In the genomic region with DNA sequence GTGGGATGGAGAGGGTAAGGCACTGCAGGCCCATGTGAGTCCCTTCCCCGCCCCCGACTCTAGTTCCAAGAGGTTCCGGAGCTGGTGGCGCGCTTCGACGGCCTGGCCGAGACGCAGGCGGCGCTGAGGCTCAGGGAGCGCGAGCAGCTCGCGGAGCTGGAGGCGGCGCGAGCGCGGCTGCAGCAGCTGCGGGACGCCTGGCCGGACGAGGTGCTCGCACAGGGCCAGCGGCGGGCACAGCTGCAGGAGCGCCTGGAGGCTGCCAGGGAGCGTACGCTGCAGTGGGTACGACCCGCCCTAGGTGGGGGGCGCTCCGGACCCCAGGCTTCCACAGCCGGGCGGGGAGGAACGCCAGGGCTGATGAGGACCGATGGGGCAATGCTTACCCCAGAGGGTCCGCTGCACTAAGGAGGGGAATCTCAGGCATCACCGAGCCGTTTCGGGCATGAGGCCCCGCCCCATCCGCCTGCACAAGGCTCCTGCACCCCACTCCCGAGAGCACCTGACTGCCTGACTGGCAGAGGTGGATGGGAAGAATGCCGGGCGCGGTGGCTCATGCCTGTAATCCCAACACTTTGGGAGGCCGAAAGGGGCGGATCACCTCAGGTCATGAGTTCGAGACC, we compare ENCODE assay signal across 2 cellular contexts.
A peak's percentile ranks its signal among the peaks of the same experiment; 100 is the strongest.
TF ChIP-seq lines count a peak whose summit lies in the region.

No MANE protein-coding gene starts in this region.

TF ChIP-seq in K562, 482 proteins besides CTCF, POLR2A, EP300 and RAD21:
- no peak for TF ChIP-seq PHTF2 (CRISPR knock-in tag; IDR thresholded peaks at IDR 0.05)
- no peak for TF ChIP-seq ATF7 (IDR thresholded peaks at IDR 0.05)
- TF ChIP-seq ZKSCAN3 (CRISPR knock-in tag; IDR thresholded peaks at IDR 0.05), result no peak
- TF ChIP-seq MTA1 (IDR thresholded peaks at IDR 0.05; ENCODE audit: borderline replicate concordance), result no peak
- no peak for TF ChIP-seq EHMT2 (IDR thresholded peaks at IDR 0.05)
- TF ChIP-seq, protein P1, sequence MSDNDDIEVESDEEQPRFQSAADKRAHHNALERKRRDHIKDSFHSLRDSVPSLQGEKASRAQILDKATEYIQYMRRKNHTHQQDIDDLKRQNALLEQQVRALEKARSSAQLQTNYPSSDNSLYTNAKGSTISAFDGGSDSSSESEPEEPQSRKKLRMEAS (CRISPR knock-in tag; IDR thresholded peaks at IDR 0.05), result peak; percentile 12; the same call in 1 of the 2 replicates
- TF ChIP-seq, protein P2, sequence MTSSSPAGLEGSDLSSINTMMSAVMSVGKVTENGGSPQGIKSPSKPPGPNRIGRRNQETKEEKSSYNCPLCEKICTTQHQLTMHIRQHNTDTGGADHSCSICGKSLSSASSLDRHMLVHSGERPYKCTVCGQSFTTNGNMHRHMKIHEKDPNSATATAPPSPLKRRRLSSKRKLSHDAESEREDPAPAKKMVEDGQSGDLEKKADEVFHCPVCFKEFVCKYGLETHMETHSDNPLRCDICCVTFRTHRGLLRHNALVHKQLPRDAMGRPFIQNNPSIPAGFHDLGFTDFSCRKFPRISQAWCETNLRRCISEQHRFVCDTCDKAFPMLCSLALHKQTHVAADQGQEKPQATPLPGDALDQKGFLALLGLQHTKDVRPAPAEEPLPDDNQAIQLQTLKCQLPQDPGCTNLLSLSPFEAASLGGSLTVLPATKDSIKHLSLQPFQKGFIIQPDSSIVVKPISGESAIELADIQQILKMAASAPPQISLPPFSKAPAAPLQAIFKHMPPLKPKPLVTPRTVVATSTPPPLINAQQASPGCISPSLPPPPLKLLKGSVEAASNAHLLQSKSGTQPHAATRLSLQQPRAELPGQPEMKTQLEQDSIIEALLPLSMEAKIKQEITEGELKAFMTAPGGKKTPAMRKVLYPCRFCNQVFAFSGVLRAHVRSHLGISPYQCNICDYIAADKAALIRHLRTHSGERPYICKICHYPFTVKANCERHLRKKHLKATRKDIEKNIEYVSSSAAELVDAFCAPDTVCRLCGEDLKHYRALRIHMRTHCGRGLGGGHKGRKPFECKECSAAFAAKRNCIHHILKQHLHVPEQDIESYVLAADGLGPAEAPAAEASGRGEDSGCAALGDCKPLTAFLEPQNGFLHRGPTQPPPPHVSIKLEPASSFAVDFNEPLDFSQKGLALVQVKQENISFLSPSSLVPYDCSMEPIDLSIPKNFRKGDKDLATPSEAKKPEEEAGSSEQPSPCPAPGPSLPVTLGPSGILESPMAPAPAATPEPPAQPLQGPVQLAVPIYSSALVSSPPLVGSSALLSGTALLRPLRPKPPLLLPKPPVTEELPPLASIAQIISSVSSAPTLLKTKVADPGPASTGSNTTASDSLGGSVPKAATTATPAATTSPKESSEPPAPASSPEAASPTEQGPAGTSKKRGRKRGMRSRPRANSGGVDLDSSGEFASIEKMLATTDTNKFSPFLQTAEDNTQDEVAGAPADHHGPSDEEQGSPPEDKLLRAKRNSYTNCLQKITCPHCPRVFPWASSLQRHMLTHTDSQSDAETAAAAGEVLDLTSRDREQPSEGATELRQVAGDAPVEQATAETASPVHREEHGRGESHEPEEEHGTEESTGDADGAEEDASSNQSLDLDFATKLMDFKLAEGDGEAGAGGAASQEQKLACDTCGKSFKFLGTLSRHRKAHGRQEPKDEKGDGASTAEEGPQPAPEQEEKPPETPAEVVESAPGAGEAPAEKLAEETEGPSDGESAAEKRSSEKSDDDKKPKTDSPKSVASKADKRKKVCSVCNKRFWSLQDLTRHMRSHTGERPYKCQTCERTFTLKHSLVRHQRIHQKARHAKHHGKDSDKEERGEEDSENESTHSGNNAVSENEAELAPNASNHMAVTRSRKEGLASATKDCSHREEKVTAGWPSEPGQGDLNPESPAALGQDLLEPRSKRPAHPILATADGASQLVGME (CRISPR knock-in tag; IDR thresholded peaks at IDR 0.05), result no peak
- no peak for TF ChIP-seq ZBTB17 (CRISPR knock-in tag; IDR thresholded peaks at IDR 0.05)
- no peak for TF ChIP-seq NUFIP1 (IDR thresholded peaks at IDR 0.05; ENCODE audit: partially characterized antibody)
- TF ChIP-seq ZBTB33 (CRISPR knock-in tag; IDR thresholded peaks at IDR 0.05), result peak; percentile 69; the same call in 1 of the 2 replicates
- no peak for TF ChIP-seq BHLHE40 (IDR thresholded peaks at IDR 0.05; ENCODE audit: low read length)
- TF ChIP-seq NFRKB (IDR thresholded peaks at IDR 0.05; ENCODE audit: low read depth), result no peak
- TF ChIP-seq KLF1 (tag; IDR thresholded peaks at IDR 0.05), result no peak

TF ChIP-seq in HepG2, 621 proteins besides CTCF, POLR2A, EP300 and RAD21:
- TF ChIP-seq IRX3 (CRISPR knock-in tag; IDR thresholded peaks at IDR 0.05; ENCODE audit: borderline replicate concordance, low read depth) (no peak), ZNF777 (CRISPR knock-in tag; IDR thresholded peaks at IDR 0.05) (0 out of 2 replicates have a peak, but pooled peaks have one; percentile 44), ZFP82 (CRISPR knock-in tag; IDR thresholded peaks at IDR 0.05; ENCODE audit: borderline replicate concordance) (0 out of 2 replicates have a peak, but pooled peaks have one; percentile 27), ZNF335 (CRISPR knock-in tag; IDR thresholded peaks at IDR 0.05) (no peak), ZNF800 (CRISPR knock-in tag; IDR thresholded peaks at IDR 0.05) (peak; percentile 78), MIXL1 (CRISPR knock-in tag; IDR thresholded peaks at IDR 0.05) (no peak), ZNF878 (CRISPR knock-in tag; IDR thresholded peaks at IDR 0.05) (no peak), PRMT3 (CRISPR knock-in tag; IDR thresholded peaks at IDR 0.05; ENCODE audit: borderline replicate concordance, low read depth) (no peak), ZNF572 (CRISPR knock-in tag; IDR thresholded peaks at IDR 0.05) (no peak), ZBTB38 (CRISPR knock-in tag; IDR thresholded peaks at IDR 0.05) (no peak)
- TF ChIP-seq, protein P3, sequence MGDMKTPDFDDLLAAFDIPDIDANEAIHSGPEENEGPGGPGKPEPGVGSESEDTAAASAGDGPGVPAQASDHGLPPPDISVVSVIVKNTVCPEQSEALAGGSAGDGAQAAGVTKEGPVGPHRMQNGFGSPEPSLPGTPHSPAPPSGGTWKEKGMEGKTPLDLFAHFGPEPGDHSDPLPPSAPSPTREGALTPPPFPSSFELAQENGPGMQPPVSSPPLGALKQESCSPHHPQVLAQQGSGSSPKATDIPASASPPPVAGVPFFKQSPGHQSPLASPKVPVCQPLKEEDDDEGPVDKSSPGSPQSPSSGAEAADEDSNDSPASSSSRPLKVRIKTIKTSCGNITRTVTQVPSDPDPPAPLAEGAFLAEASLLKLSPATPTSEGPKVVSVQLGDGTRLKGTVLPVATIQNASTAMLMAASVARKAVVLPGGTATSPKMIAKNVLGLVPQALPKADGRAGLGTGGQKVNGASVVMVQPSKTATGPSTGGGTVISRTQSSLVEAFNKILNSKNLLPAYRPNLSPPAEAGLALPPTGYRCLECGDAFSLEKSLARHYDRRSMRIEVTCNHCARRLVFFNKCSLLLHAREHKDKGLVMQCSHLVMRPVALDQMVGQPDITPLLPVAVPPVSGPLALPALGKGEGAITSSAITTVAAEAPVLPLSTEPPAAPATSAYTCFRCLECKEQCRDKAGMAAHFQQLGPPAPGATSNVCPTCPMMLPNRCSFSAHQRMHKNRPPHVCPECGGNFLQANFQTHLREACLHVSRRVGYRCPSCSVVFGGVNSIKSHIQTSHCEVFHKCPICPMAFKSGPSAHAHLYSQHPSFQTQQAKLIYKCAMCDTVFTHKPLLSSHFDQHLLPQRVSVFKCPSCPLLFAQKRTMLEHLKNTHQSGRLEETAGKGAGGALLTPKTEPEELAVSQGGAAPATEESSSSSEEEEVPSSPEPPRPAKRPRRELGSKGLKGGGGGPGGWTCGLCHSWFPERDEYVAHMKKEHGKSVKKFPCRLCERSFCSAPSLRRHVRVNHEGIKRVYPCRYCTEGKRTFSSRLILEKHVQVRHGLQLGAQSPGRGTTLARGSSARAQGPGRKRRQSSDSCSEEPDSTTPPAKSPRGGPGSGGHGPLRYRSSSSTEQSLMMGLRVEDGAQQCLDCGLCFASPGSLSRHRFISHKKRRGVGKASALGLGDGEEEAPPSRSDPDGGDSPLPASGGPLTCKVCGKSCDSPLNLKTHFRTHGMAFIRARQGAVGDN (CRISPR knock-in tag; IDR thresholded peaks at IDR 0.05), result peak; percentile 24; the same call in 1 of the 2 replicates
